ENCODE assay signal across 11 cellular contexts in the genomic region with DNA sequence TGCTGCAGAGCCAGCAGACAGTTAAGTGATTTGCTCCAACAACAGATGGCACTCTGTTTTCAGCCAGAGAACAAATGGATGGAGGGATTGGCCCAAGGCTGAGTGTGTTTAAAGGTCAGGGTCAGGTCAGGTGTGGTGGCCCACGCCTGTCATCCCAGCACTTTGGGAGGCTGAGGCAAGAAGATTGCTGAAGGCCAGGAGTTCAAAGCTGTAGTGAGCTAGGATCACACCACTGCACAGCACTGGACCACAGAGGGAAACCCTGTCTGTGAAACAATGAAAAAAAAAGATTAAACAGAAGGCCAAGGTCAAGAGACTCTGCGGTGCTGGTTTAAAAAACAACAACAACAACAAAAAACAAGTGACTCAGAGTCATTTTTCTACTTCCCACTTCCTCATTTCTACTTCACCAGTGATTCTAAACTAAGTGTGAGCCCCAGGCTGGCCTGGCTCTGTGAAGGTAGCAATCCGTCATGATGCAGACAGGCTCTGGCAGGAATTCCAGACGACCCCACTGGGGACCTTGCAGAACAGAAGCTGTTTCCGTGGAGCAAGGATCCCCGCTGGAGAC. TPM values are rescaled to one million over a fixed set of nuclear protein-coding genes. Genes with fewer than 3 reads are reported as not detected.
DNase-seq lines count a peak whose midpoint lies in the region; ATAC-seq and TF ChIP-seq lines count a peak whose summit lies in the region.
"Had no signal": no experiment of that assay in that cellular context is flagged by ENCODE, and none has a peak within 500 bp of the region (broad histone marks: within the 10 kb centered on the region; RNA-seq: fewer than 3 reads in every experiment).

No MANE protein-coding gene starts in this region.

- no peaks in the 10 kb centered on the region for H3K27me3 Mint-ChIP-seq in mesothelial cell of epicardium (ENCODE audit: low read depth)
- H3K27me3 Mint-ChIP-seq in activated CD4-positive, alpha-beta T cell treated with anti-CD3 and anti-CD28 coated beads, Interleukin-2, amount 10 ng/mL, durations not matched to agents 7 days and 5 days: peaks cover 2% of the 10 kb centered on the region

- no peaks in the 10 kb centered on the region for H3K9me3 Mint-ChIP-seq in mesothelial cell of epicardium
- no peaks in the 10 kb centered on the region for H3K9me3 Mint-ChIP-seq in activated CD4-positive, alpha-beta T cell treated with anti-CD3 and anti-CD28 coated beads, Interleukin-2, amount 10 ng/mL, durations not matched to agents 7 days and 5 days

- POLR2A ChIA-PET in activated CD4-positive, alpha-beta T cell treated with anti-CD3 and anti-CD28 coated beads, Interleukin-2, amount 10 ng/mL, durations not matched to agents 7 days and 5 days (lab: Charles Lee): no interaction called here

- peaks cover 13% of the 10 kb centered on the region for H3K4me1 Mint-ChIP-seq in mesothelial cell of epicardium
- H3K4me1 Mint-ChIP-seq in activated CD4-positive, alpha-beta T cell treated with anti-CD3 and anti-CD28 coated beads, Interleukin-2, amount 10 ng/mL, durations not matched to agents 7 days and 5 days: peaks cover 18% of the 10 kb centered on the region

- peak overlapping the region; percentile 40 for H3K27ac Mint-ChIP-seq in mesothelial cell of epicardium
- H3K27ac Mint-ChIP-seq in activated CD4-positive, alpha-beta T cell treated with anti-CD3 and anti-CD28 coated beads, Interleukin-2, amount 10 ng/mL, durations not matched to agents 7 days and 5 days: no peak overlapping the region

- intact Hi-C loops in cardiac septum (cut with DNase I): no loop called here

- TF ChIP-seq CTCF in mesothelial cell of epicardium (IDR thresholded peaks at IDR 0.05; ENCODE audit: unreplicated experiment): no peak

- no peaks in the 10 kb centered on the region for H3K36me3 Mint-ChIP-seq in mesothelial cell of epicardium
- H3K36me3 Mint-ChIP-seq in activated CD4-positive, alpha-beta T cell treated with anti-CD3 and anti-CD28 coated beads, Interleukin-2, amount 10 ng/mL, durations not matched to agents 7 days and 5 days (ENCODE audit: low read depth): no peaks in the 10 kb centered on the region

- ATAC-seq in GM19043 (IDR thresholded peaks at IDR 0.05; ENCODE audit: low read depth, unreplicated experiment): peak; percentile 86
- ATAC-seq in HG02623 (IDR thresholded peaks at IDR 0.05; ENCODE audit: unreplicated experiment): peak; percentile 84

- CTCF ChIA-PET in activated CD4-positive, alpha-beta T cell treated with anti-CD3 and anti-CD28 coated beads, Interleukin-2, amount 10 ng/mL, durations not matched to agents 7 days and 5 days (lab: Charles Lee): interaction anchor here (1.1 to 1.5 kb wide), 4 partner anchors 9 to 264 kb away, joined by 3 to 5 read pairs (median 4); no protein-coding TSS in a partner anchor

- peak; percentile 43 for DNase-seq in MV-4-11 (lab: John Stamatoyannopoulos, UW)
- DNase-seq in mesothelial cell of epicardium (ENCODE audit: low spot score in 2 of 2, unreplicated experiment in 2 of 2): no peak
- DNase-seq in cardiac septum (ENCODE audit: low spot score): no peak
- no peak for DNase-seq in activated CD4-positive, alpha-beta T cell treated with anti-CD3 and anti-CD28 coated beads, Interleukin-2, amount 10 ng/mL, durations not matched to agents 7 days and 5 days
- no peak for DNase-seq in activated effector memory CD4-positive, alpha-beta T cell treated with anti-CD3 and anti-CD28 coated beads, Interleukin-2, amount 50 U/mL, for 16 hours
- DNase-seq in stimulated activated naive CD4-positive, alpha-beta T cell (lab: John Stamatoyannopoulos, UW): no peak
- DNase-seq: activated CD4-positive, alpha-beta T cell treated with anti-CD3 and anti-CD28 coated beads, Interleukin-2, amount 50 U/mL, for 48 hours; left cardiac atrium; NCI-H1092 treated with DMSO at 0.1 percent for 48 hours had no signal

- no peak overlapping the region for H3K4me3 Mint-ChIP-seq in mesothelial cell of epicardium
- H3K4me3 Mint-ChIP-seq in activated CD4-positive, alpha-beta T cell treated with anti-CD3 and anti-CD28 coated beads, Interleukin-2, amount 10 ng/mL, durations not matched to agents 7 days and 5 days: no peak overlapping the region

RNA-seq across cellular contexts. Expression of a gene that starts 42.5 kb away (rescaled TPM):
- total RNA-seq in mesothelial cell of epicardium (11.3 to 16.5 TPM (median 16.2 TPM) in 3 replicates), cardiac septum (11.0 TPM)
- 10 to 100 TPM in 1 of 2 experiments, 1 to 10 TPM in 1; 10.0 to 10.2 TPM for total RNA-seq in activated CD4-positive, alpha-beta T cell treated with anti-CD3 and anti-CD28 coated beads, Interleukin-2, amount 10 ng/mL, durations not matched to agents 7 days and 5 days
